Comparison of ENCODE assay signal across 23 cellular contexts in the genomic region with DNA sequence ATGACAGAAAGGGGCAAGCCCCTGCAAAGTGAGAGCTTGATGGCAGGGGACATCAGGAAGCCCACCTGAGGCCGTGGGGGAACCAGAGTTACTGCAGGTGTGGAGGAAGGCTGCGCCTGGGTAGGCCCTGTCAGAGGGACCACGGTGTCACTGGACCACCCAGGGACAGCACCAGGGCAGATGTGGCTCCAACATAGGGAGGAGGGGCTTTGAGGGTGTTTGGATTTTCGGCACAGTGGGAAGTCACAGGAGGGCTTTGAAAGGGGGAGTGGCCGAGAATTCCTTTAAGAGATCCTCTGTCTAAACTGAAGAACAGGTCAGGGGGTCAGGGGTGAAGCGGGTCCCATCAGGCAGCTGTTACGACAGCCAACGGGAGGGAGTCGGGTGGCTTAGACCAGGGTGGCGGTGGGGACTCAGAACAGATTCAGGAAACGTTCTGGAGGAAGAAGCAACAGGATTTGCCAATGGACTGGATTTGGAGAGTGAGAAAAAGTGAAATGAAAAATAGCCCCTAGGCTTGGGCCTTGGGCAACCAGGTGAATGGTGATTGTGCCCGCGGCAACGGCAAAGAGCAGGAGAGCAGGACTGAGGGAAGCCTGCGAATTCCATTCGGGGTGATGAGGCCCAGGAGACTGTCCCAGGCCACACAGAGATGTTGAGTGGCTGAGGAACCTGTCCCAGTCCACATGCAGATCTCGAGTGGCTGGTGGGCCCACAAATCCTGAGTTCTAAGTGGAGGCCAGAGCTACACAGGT.
"Had no signal": no experiment of that assay in that cellular context is flagged by ENCODE, and none has a peak within 500 bp of the region (broad histone marks: within the 10 kb centered on the region; RNA-seq: fewer than 3 reads in every experiment).

No MANE protein-coding gene starts in this region.

- H3K4me3 Mint-ChIP-seq: activated naive CD8-positive, alpha-beta T cell; activated T-cell treated with anti-CD3 and anti-CD28 coated beads, Interleukin-2, amount 50 U/mL, for 24 hours; immature natural killer cell; mesothelial cell of epicardium; natural killer cell treated with Interleukin-12 subunit alpha and Interleukin-12 subunit beta and Interleukin-15 and Interleukin-18, amount 100 ng/mL, for 72 hours had no signal

- H3K9me3 ChIP-seq: heart right ventricle, left lung, testis, upper lobe of left lung had no signal

- H3K4me1 Mint-ChIP-seq: immature natural killer cell had no signal

- H3K36me3 Mint-ChIP-seq: activated naive CD8-positive, alpha-beta T cell; immature natural killer cell; natural killer cell treated with Interleukin-12 subunit alpha and Interleukin-12 subunit beta and Interleukin-15 and Interleukin-18, amount 100 ng/mL, for 72 hours had no signal

- H3K9me3 Mint-ChIP-seq: mesothelial cell of epicardium; natural killer cell treated with Interleukin-12 subunit alpha and Interleukin-12 subunit beta and Interleukin-15 and Interleukin-18, amount 100 ng/mL, for 72 hours had no signal

- FAIRE-seq: bronchial epithelial cell, endometrium, small intestine had no signal

- H3K27ac Mint-ChIP-seq: activated naive CD8-positive, alpha-beta T cell; activated T-cell treated with anti-CD3 and anti-CD28 coated beads, Interleukin-2, amount 50 U/mL, for 24 hours; activated T-helper 2 cell treated with anti-CD3 and anti-CD28 coated beads, Interferon-gamma antibody, Interleukin-2, Interleukin-4, amounts not matched to agents 10 μg/mL and 5 μg/mL and 100 μg/mL, durations not matched to agents 14 hours and 24 hours and 36 hours; immature natural killer cell; mesothelial cell of epicardium; natural killer cell treated with Interleukin-12 subunit alpha and Interleukin-12 subunit beta and Interleukin-15 and Interleukin-18, amount 100 ng/mL, for 72 hours had no signal

- H3K36me3 ChIP-seq: heart right ventricle, left lung, upper lobe of left lung had no signal

- H3K4me3 ChIP-seq: heart right ventricle, left lung, testis, upper lobe of left lung had no signal

- DNase-seq: activated CD4-positive, alpha-beta T cell treated with anti-CD3 and anti-CD28 coated beads, Interleukin-2, amount 50 U/mL, for 4 hours; activated CD8-positive, alpha-beta memory T cell treated with anti-CD3 and anti-CD28 coated beads for 24 hours; activated CD8-positive, alpha-beta memory T cell treated with anti-CD3 and anti-CD28 coated beads, Interleukin-2, amount 50 U/mL, for 4 hours; activated naive CD4-positive, alpha-beta T cell; activated T-cell treated with anti-CD3 and anti-CD28 coated beads, Interleukin-2, amount 50 U/mL, for 24 hours; amniotic stem cell; cerebellar nuclear complex; heart right ventricle; immature natural killer cell; left lung; occipital lobe; stimulated activated naive CD4-positive, alpha-beta T cell; T-helper 9 cell; upper lobe of left lung had no signal

- H3K27me3 ChIP-seq: left lung, testis, upper lobe of left lung had no signal

- H3K27ac ChIP-seq: heart right ventricle, left lung, testis, upper lobe of left lung had no signal

- ATAC-seq: heart right ventricle; left lung; natural killer cell treated with Interleukin-12 subunit alpha and Interleukin-12 subunit beta and Interleukin-15 and Interleukin-18, amount 100 ng/mL, for 72 hours; sciatic nerve had no signal

- H3K27me3 Mint-ChIP-seq: activated naive CD8-positive, alpha-beta T cell; activated T-cell treated with anti-CD3 and anti-CD28 coated beads, Interleukin-2, amount 50 U/mL, for 24 hours; natural killer cell treated with Interleukin-12 subunit alpha and Interleukin-12 subunit beta and Interleukin-15 and Interleukin-18, amount 100 ng/mL, for 72 hours had no signal

- H3K4me1 ChIP-seq: heart right ventricle, upper lobe of left lung had no signal
